Comparison of ENCODE assay signal across 8 cellular contexts in genomic region chr1:116667577-116668105, GRCh38. TPM values are rescaled to one million over a fixed set of nuclear protein-coding genes. Genes with fewer than 3 reads are reported as not detected.
A peak's percentile ranks its signal among the peaks of the same experiment; 100 is the strongest.
DNase-seq lines count a peak whose midpoint lies in the region; TF ChIP-seq lines count a peak whose summit lies in the region.

Gene IGSF3 (minus strand): TSS chr1:116667733. CDS start chr1:116666326, 1,407 bp downstream.

- H2AFZ ChIP-seq in H9 (ENCODE audit: low read length), result no peak within 1 kb of the TSS

- H4K8ac ChIP-seq in H9 (replicated peaks; ENCODE audit: insufficient read length, low read depth, low read length), result no peak within 1 kb of the TSS

- H4K20me1 ChIP-seq in H9 (ENCODE audit: control insufficient read depth, insufficient read depth, insufficient read length), result no peaks in the 10 kb centered on the region

- H3K14ac ChIP-seq in H9 (ENCODE audit: insufficient read depth, low read length), result peak within 1 kb of the TSS; percentile 65; the same call in 1 of the 2 replicates

- H3K36me3 ChIP-seq in endodermal cell (ENCODE audit: control insufficient read depth, insufficient read depth, low read length), result no peaks in the 10 kb centered on the region

- H3K23ac ChIP-seq in H9 (ENCODE audit: insufficient read length, low read depth, low read length), result no peak within 1 kb of the TSS

- no peak within 1 kb of the TSS for H2BK120ac ChIP-seq in H9 (ENCODE audit: low read depth, low read length, poor library complexity, severe bottlenecking)

- H3K9me3 Mint-ChIP-seq in H9 (no peaks in the 10 kb centered on the region), endodermal cell (peaks cover 2% of the 10 kb centered on the region)

- peak; percentile 30 for DNase-seq in COR-L47 (lab: John Stamatoyannopoulos, UW)
- peak; percentile 86 for DNase-seq in H9
- DNase-seq in NCI-H460 (ENCODE audit: extremely low read depth, low read depth), result peak; percentile 54
- peak; percentile 67 to 72 for DNase-seq in activated CD4-positive, alpha-beta T cell treated with anti-CD3 and anti-CD28 coated beads, Interleukin-2, amount 50 U/mL, for 48 hours
- peak; percentile 93 for DNase-seq in endodermal cell
- peak; percentile 12 for DNase-seq in stimulated activated CD8-positive, alpha-beta memory T cell treated with anti-CD3 and anti-CD28 coated beads, Interleukin-7, amount 100 ng/mL, for 24 hours (ENCODE audit: low read depth)
- DNase-seq in globus pallidus (ENCODE audit: low spot score), result no peak

- no peak within 1 kb of the TSS for H2BK15ac ChIP-seq in H9 (ENCODE audit: low read depth, low read length)

- no peak within 1 kb of the TSS for H3T11ph ChIP-seq in H9 (ENCODE audit: low read length)

- H2BK20ac ChIP-seq in H9 (ENCODE audit: low read depth, low read length, poor library complexity, severe bottlenecking), result no peak within 1 kb of the TSS

- H3K9ac ChIP-seq in H9 (ENCODE audit: extremely low read depth, insufficient read length, low read length), result peak within 1 kb of the TSS; percentile 39
- H3K9ac ChIP-seq in endodermal cell (ENCODE audit: extremely low read depth, low read length, poor library complexity, severe bottlenecking), result peak within 1 kb of the TSS; percentile 51

- no peak within 1 kb of the TSS for H3K27ac ChIP-seq in H9 (ENCODE audit: insufficient read length, low read depth, low read length)
- H3K27ac ChIP-seq in endodermal cell (ENCODE audit: low read depth, low read length), result no peak within 1 kb of the TSS

- 0 out of 2 replicates have a peak, but pooled peaks cover 1% of the 10 kb centered on the region for H3K79me2 ChIP-seq in H9 (ENCODE audit: insufficient read depth, low read length)

- H3K27me3 Mint-ChIP-seq in H9 (ENCODE audit: low read depth), result peaks cover 37% of the 10 kb centered on the region
- H3K27me3 Mint-ChIP-seq in endodermal cell (ENCODE audit: insufficient read depth), result peaks cover 23% of the 10 kb centered on the region

- H3K4ac ChIP-seq in H9 (ENCODE audit: low read depth, low read length), result no peak within 1 kb of the TSS

- H3K36me3 Mint-ChIP-seq in H9 (ENCODE audit: insufficient read depth in 1 of 3, low read depth in 3 of 3) (peaks cover 3 to 8% (median 5%) of the 10 kb centered on the region in 3 experiments; a peak in 5 of 7 replicates), endodermal cell (ENCODE audit: low read depth) (peaks cover 5% of the 10 kb centered on the region)

- H2AK5ac ChIP-seq in H9 (ENCODE audit: insufficient read length, low read length), result no peak within 1 kb of the TSS

- no peaks in the 10 kb centered on the region for H3K79me1 ChIP-seq in H9 (ENCODE audit: insufficient read depth, low read depth, low read length, poor library complexity, severe bottlenecking)

- H3K4me1 ChIP-seq in H9 (ENCODE audit: insufficient read depth, low read length) (no peaks in the 10 kb centered on the region), endodermal cell (ENCODE audit: control insufficient read depth, insufficient read depth, low read length) (peaks cover 5% of the 10 kb centered on the region), mononuclear cell (ENCODE audit: insufficient read depth, low read length) (peaks cover 14% of the 10 kb centered on the region)

- TF ChIP-seq CTCF in H9 (conservative IDR thresholded peaks at IDR 0.05), result no peak
- no peak for TF ChIP-seq CTCF in endodermal cell (conservative IDR thresholded peaks at IDR 0.05)

- H3K4me1 Mint-ChIP-seq in H9 (peaks cover 30 to 34% of the 10 kb centered on the region in 2 experiments), endodermal cell (peaks cover 31% of the 10 kb centered on the region)

- H3K23me2 ChIP-seq in H9 (ENCODE audit: insufficient read length, low read depth, low read length, poor library complexity, severe bottlenecking), result peaks cover 11% of the 10 kb centered on the region

- no peak within 1 kb of the TSS for H4K91ac ChIP-seq in H9 (ENCODE audit: insufficient read length, low read depth, low read length)

- H4K5ac ChIP-seq in H9 (ENCODE audit: insufficient read length, low read depth, low read length), result no peak within 1 kb of the TSS

- H3K9me3 ChIP-seq in H9 (ENCODE audit: control insufficient read depth, low read depth, low read length) (no peaks in the 10 kb centered on the region), endodermal cell (ENCODE audit: control insufficient read depth, low read length) (no peaks in the 10 kb centered on the region), mononuclear cell (ENCODE audit: low read depth, low read length) (no peaks in the 10 kb centered on the region)

- H3K4me3 Mint-ChIP-seq in H9 (peak within 1 kb of the TSS; percentile 77 to 87), endodermal cell (peak within 1 kb of the TSS; percentile 73)

- H3K27ac Mint-ChIP-seq in H9, result no peak within 1 kb of the TSS; a peak in 1 of 7 replicates
- peak within 1 kb of the TSS; percentile 78 for H3K27ac Mint-ChIP-seq in endodermal cell

- H3K4me3 ChIP-seq in endodermal cell (ENCODE audit: low read length) (peak within 1 kb of the TSS; percentile 93), mononuclear cell (ENCODE audit: low read length) (peak within 1 kb of the TSS; percentile 29)

- H2BK12ac ChIP-seq in H9 (ENCODE audit: insufficient read length, low read depth, low read length), result no peak within 1 kb of the TSS

- H2BK5ac ChIP-seq in H9 (ENCODE audit: insufficient read length, low read length), result no peak within 1 kb of the TSS

- H3K27me3 ChIP-seq in H9 (ENCODE audit: insufficient read depth, low read length) (no peaks in the 10 kb centered on the region; the same call in 1 of the 2 replicates), endodermal cell (ENCODE audit: control insufficient read depth, insufficient read depth, low read length, poor library complexity, severe bottlenecking) (peaks cover 10% of the 10 kb centered on the region), mononuclear cell (ENCODE audit: insufficient read depth, low read length) (peaks cover 47% of the 10 kb centered on the region)

- no CpG with 5 or more reads among the region's 58 CpGs for WGBS in H9 (ENCODE audit: extremely low coverage, insufficient read length, low lambda C conversion rate)
- WGBS in endodermal cell (ENCODE audit: insufficient coverage in 1 of 2, insufficient read length in 1 of 2), 2 experiments, result 2 to 4% methylated on average over 17 to 58 of the region's 58 CpGs

- H3K18ac ChIP-seq in H9 (ENCODE audit: insufficient read length, low read depth, low read length), result no peak within 1 kb of the TSS

- H3K56ac ChIP-seq in H9 (ENCODE audit: insufficient read length, low read depth, low read length), result no peak within 1 kb of the TSS

- H3K4me2 ChIP-seq in H9 (ENCODE audit: insufficient read depth, insufficient read length, low read length), result peak within 1 kb of the TSS; percentile 98

RNA-seq across cellular contexts. Expression of gene IGSF3, which starts in this region (rescaled TPM):
- total RNA-seq in H9 (2021) (18.6 and 19.1 TPM in 2 replicates), endodermal cell (10 to 100 TPM; 35.0 to 36.7 TPM), mononuclear cell (0.21 TPM)
- 1.7 and 1.8 TPM in 2 replicates for total RNA-seq in NCI-H460 (2014; rRNA removed; shearing (Covaris generic))
- polyA plus RNA-seq in NCI-H460 (2014; cell fraction: nucleus; rRNA removed), result 1.4 and 2.4 TPM in 2 replicates
- polyA plus RNA-seq in endodermal cell (2013, experiment 1 of 2), result 37.0 TPM
- 39.5 TPM for polyA plus RNA-seq in endodermal cell (2013, experiment 2 of 2)
